In genomic region chr1:109927908-109928307, GRCh38 we compare ENCODE assay signal across 11 cellular contexts. TPM values are rescaled to one million over a fixed set of nuclear protein-coding genes. Genes with fewer than 3 reads are reported as not detected.
DNase-seq lines count a peak whose midpoint lies in the region; ATAC-seq and TF ChIP-seq lines count a peak whose summit lies in the region.
"Had no signal": no experiment of that assay in that cellular context is flagged by ENCODE, and none has a peak within 500 bp of the region (broad histone marks: within the 10 kb centered on the region; RNA-seq: fewer than 3 reads in every experiment).

No MANE protein-coding gene starts in this region.

- H3K9me3 ChIP-seq in duodenal mucosa (ENCODE audit: control insufficient read depth in 1 of 2, low read length in 2 of 2) (no peaks in the 10 kb centered on the region), right lobe of liver (no peaks in the 10 kb centered on the region)
- no peaks in the 10 kb centered on the region for H3K9me3 ChIP-seq in CD4-positive, alpha-beta memory T cell (ENCODE audit: control insufficient read depth in 1 of 2, low read length in 2 of 2)

- POLR2A ChIA-PET in CD4-positive, alpha-beta memory T cell (lab: Charles Lee; ENCODE audit: partially characterized antibody), result no interaction called here

- H3K4me1 ChIP-seq in duodenal mucosa (ENCODE audit: control insufficient read depth in 1 of 2, insufficient read depth in 2 of 2, low read length in 2 of 2) (peaks cover 46 to 56% of the 10 kb centered on the region in 2 donors), right lobe of liver (peaks cover 0 to 47% (median 24%) of the 10 kb centered on the region in 4 donors)
- no peaks in the 10 kb centered on the region for H3K4me1 ChIP-seq in CD4-positive, alpha-beta memory T cell (ENCODE audit: insufficient read depth, low read length)

- peaks cover 0 to 1% (median 0%) of the 10 kb centered on the region in 4 donors for H3K4me1 Mint-ChIP-seq in CD4-positive, alpha-beta memory T cell
- peaks cover 0 to 9% of the 10 kb centered on the region in 2 donors for H3K4me1 Mint-ChIP-seq in effector memory CD8-positive, alpha-beta T cell (ENCODE audit: low read depth in 2 of 2)

- ATAC-seq in right lobe of liver (peak; percentile 67 to 81 (median 71)), GM21447 (IDR thresholded peaks at IDR 0.05; ENCODE audit: unreplicated experiment) (no peak)
- ATAC-seq in effector memory CD8-positive, alpha-beta T cell (replicated peaks), result no peak

- WGBS in right lobe of liver (ENCODE audit: insufficient coverage, low coverage, low lambda C conversion rate, missing lambda C conversion rate), result 31% methylated on average over 5 of the region's 6 CpGs

- no peak for TF ChIP-seq POLR2A in right lobe of liver (IDR thresholded peaks at IDR 0.05)

- H3K27me3 Mint-ChIP-seq in CD4-positive, alpha-beta memory T cell, result no peaks in the 10 kb centered on the region
- no peaks in the 10 kb centered on the region for H3K27me3 Mint-ChIP-seq in effector memory CD8-positive, alpha-beta T cell

- H3K4me3 ChIP-seq in duodenal mucosa (ENCODE audit: low read depth in 1 of 2, low read length in 2 of 2), result no peak overlapping the region
- H3K4me3 ChIP-seq in right lobe of liver, result no peak overlapping the region
- H3K4me3 ChIP-seq in CD4-positive, alpha-beta memory T cell (ENCODE audit: low read length in 2 of 2), result no peak overlapping the region

- H3K9ac ChIP-seq in duodenal mucosa (ENCODE audit: low read depth in 1 of 2, low read length in 2 of 2), result no peak overlapping the region

- CTCF ChIA-PET in CD4-positive, alpha-beta memory T cell (lab: Charles Lee; ENCODE audit: partially characterized antibody), result no interaction called here

- H3K9me3 Mint-ChIP-seq in CD4-positive, alpha-beta memory T cell, result no peaks in the 10 kb centered on the region
- H3K9me3 Mint-ChIP-seq in effector memory CD8-positive, alpha-beta T cell, result no peaks in the 10 kb centered on the region

- DNase-seq in HS-27A (ENCODE audit: low read depth) (peak; percentile 56), right lobe of liver (peak; percentile 74 to 84 (median 84)), smooth muscle cell of the brain vasculature (ENCODE audit: low read depth, low spot score) (peak; percentile 89), NOMO-1 treated with DMSO at 0.1 percent for 48 hours (lab: John Stamatoyannopoulos, UW; ENCODE audit: unreplicated experiment) (no peak)
- DNase-seq in CD4-positive, alpha-beta memory T cell, result no peak
- no peak for DNase-seq in effector memory CD8-positive, alpha-beta T cell
- DNase-seq: central memory CD4-positive, alpha-beta T cell; DMS79 treated with DMSO at 0.1 percent for 48 hours; NCI-H1417 had no signal

- peak overlapping the region in 1 of 7 donors; percentile 35 for H3K27ac Mint-ChIP-seq in CD4-positive, alpha-beta memory T cell
- no peak overlapping the region for H3K27ac Mint-ChIP-seq in effector memory CD8-positive, alpha-beta T cell

- peak overlapping the region; percentile 64 for H3K27ac ChIP-seq in duodenal mucosa (ENCODE audit: low read depth, low read length)
- H3K27ac ChIP-seq in right lobe of liver, result peak overlapping the region; percentile 33 to 57 (median 56)
- no peak overlapping the region for H3K27ac ChIP-seq in CD4-positive, alpha-beta memory T cell (ENCODE audit: low read depth, low read length)

- TF ChIP-seq CTCF in right lobe of liver (IDR thresholded peaks at IDR 0.05), result no peak

- H3K27me3 ChIP-seq in duodenal mucosa (ENCODE audit: control insufficient read depth in 1 of 2, insufficient read depth in 2 of 2, low read length in 2 of 2), result no peaks in the 10 kb centered on the region
- no peaks in the 10 kb centered on the region for H3K27me3 ChIP-seq in right lobe of liver
- H3K27me3 ChIP-seq in CD4-positive, alpha-beta memory T cell (ENCODE audit: insufficient read depth, low read length), result no peaks in the 10 kb centered on the region

- no peak overlapping the region for H3K4me3 Mint-ChIP-seq in CD4-positive, alpha-beta memory T cell
- no peak overlapping the region for H3K4me3 Mint-ChIP-seq in effector memory CD8-positive, alpha-beta T cell

- intact Hi-C loops in right lobe of liver (cut with DNase I), result no loop called here
- intact Hi-C loops in CD4-positive, alpha-beta memory T cell (cut with micrococcal nuclease), result no loop called here

- H3K36me3 ChIP-seq in duodenal mucosa (ENCODE audit: control insufficient read depth in 1 of 2, insufficient read depth in 2 of 2, low read length in 2 of 2) (peaks cover 15 to 47% of the 10 kb centered on the region in 2 donors), right lobe of liver (peaks cover 0 to 42% (median 18%) of the 10 kb centered on the region in 4 donors)
- H3K36me3 ChIP-seq in CD4-positive, alpha-beta memory T cell (ENCODE audit: insufficient read depth, low read length), result peaks cover 33% of the 10 kb centered on the region

- peaks cover 45 to 60% of the 10 kb centered on the region in 2 donors for H3K36me3 Mint-ChIP-seq in CD4-positive, alpha-beta memory T cell
- peaks cover 18% of the 10 kb centered on the region for H3K36me3 Mint-ChIP-seq in effector memory CD8-positive, alpha-beta T cell (ENCODE audit: insufficient read depth)

RNA-seq across cellular contexts. Expression of gene CSF1, which starts 17.3 kb away (rescaled TPM):
- total RNA-seq in right lobe of liver, result 10 to 100 TPM in 5 of 6 experiments, 1 to 10 TPM in 1; 4.8 to 44.1 (median 22.0) TPM
- 10 to 100 TPM; 10.3 to 13.9 TPM for total RNA-seq in CD4-positive, alpha-beta memory T cell
- polyA plus RNA-seq in CD4-positive, alpha-beta memory T cell, result 10 to 100 TPM in 1 of 2 donors, 1 to 10 TPM in 1; 5.0 to 12.5 TPM

RNA-seq across cellular contexts. Expression of gene AHCYL1, which starts 56.7 kb away (rescaled TPM):
- 10 to 100 TPM; 51.4 to 77.5 (median 56.0) TPM for total RNA-seq in right lobe of liver
- total RNA-seq in CD4-positive, alpha-beta memory T cell, result 10 to 100 TPM; 44.2 to 45.1 TPM
- 10 to 100 TPM; 41.7 to 54.9 TPM for polyA plus RNA-seq in CD4-positive, alpha-beta memory T cell

Comparison
In these comparisons a context has a peak if more than half of its experiments do, and no peak if none do; other contexts are left out.
1. DNase-seq: peak in HS-27A (single experiment), right lobe of liver (3 of 3) and smooth muscle cell of the brain vasculature (single experiment); none in NOMO-1 treated with DMSO at 0.1 percent for 48 hours (single experiment), CD4-positive, alpha-beta memory T cell (0 of 5) and effector memory CD8-positive, alpha-beta T cell (0 of 3).
2. ATAC-seq: peak in right lobe of liver (4 of 4); none in GM21447 (single experiment) and effector memory CD8-positive, alpha-beta T cell (single experiment).